ENCODE assay signal across 8 cellular contexts in genomic region chr1:233113009-233113712, GRCh38.
DNase-seq lines count a peak whose midpoint lies in the region; ATAC-seq and TF ChIP-seq lines count a peak whose summit lies in the region.

No MANE protein-coding gene starts in this region.

- POLR2A ChIA-PET in SK-N-SH (lab: Yijun Ruan, JAX) = no interaction called here

- no peak overlapping the region for H3K4me3 Mint-ChIP-seq in effector memory CD8-positive, alpha-beta T cell

- TF ChIP-seq RAD21 in SK-N-SH (IDR thresholded peaks at IDR 0.05; ENCODE audit: low read length) = no peak

- H3K9me2 ChIP-seq in SK-N-SH = no peaks in the 10 kb centered on the region

- no peaks in the 10 kb centered on the region for H3K27me3 Mint-ChIP-seq in effector memory CD8-positive, alpha-beta T cell

- H3K27me3 ChIP-seq in SK-N-SH (ENCODE audit: insufficient read depth) = no peaks in the 10 kb centered on the region
- no peaks in the 10 kb centered on the region for H3K27me3 ChIP-seq in thymus (ENCODE audit: control insufficient read depth, insufficient read depth)

- peak overlapping the region; percentile 2 to 19; a peak in 2 of 4 replicates for H3K4me3 ChIP-seq in SK-N-SH (ENCODE audit: low read depth in 2 of 2, low read length in 1 of 2)
- no peak overlapping the region for H3K4me3 ChIP-seq in thymus (ENCODE audit: low read length)

- H4K20me1 ChIP-seq in SK-N-SH (ENCODE audit: insufficient read depth) = peaks cover 7% of the 10 kb centered on the region; the same call in 1 of the 2 replicates

- peak overlapping the region; percentile 16; the same call in 1 of the 2 replicates for H3K9ac ChIP-seq in SK-N-SH

- H3K79me2 ChIP-seq in SK-N-SH (ENCODE audit: insufficient read depth) = no peaks in the 10 kb centered on the region

- H3K27ac Mint-ChIP-seq in effector memory CD8-positive, alpha-beta T cell = peak overlapping the region in 1 of 2 donors; percentile 27

- peaks cover 11% of the 10 kb centered on the region for H3F3A ChIP-seq in SK-N-SH (replicated peaks; ENCODE audit: insufficient read depth)

- WGBS in SK-N-SH (ENCODE audit: low lambda C conversion rate) = 16% methylated on average over 7 of the region's 7 CpGs
- 9% methylated on average over 7 of the region's 7 CpGs for WGBS in thymus

- H2AFZ ChIP-seq in SK-N-SH (ENCODE audit: low read depth) = no peak overlapping the region

- H3K27ac ChIP-seq in SK-N-SH (ENCODE audit: low read depth in 2 of 2, low read length in 1 of 2) (peak overlapping the region; percentile 64 to 70), thymus (ENCODE audit: low read depth) (peak overlapping the region; percentile 58)

- H3K4me1 ChIP-seq in SK-N-SH (ENCODE audit: control insufficient read depth in 1 of 2, insufficient read depth in 2 of 2, low read depth in 1 of 2, low read length in 1 of 2) (peaks cover 10 to 17% of the 10 kb centered on the region in 2 experiments), thymus (ENCODE audit: control insufficient read depth, insufficient read depth, low read length) (no peaks in the 10 kb centered on the region)

- TF ChIP-seq CTCF in AG09319 (IDR thresholded peaks at IDR 0.05; ENCODE audit: low read depth, low read length) (no peak), SK-N-SH (IDR thresholded peaks at IDR 0.05) (no peak)

- H3K4me1 Mint-ChIP-seq in effector memory CD8-positive, alpha-beta T cell (ENCODE audit: low read depth in 2 of 2) = peaks cover 5 to 22% of the 10 kb centered on the region in 2 donors

- no peaks in the 10 kb centered on the region for H3K9me3 Mint-ChIP-seq in effector memory CD8-positive, alpha-beta T cell

- peak in 1 of 2 experiments; percentile 93; a peak in 1 of 4 replicates for TF ChIP-seq EP300 in SK-N-SH (IDR thresholded peaks at IDR 0.05; ENCODE audit: borderline replicate concordance in 1 of 2, low read depth in 1 of 2, low read length in 1 of 2)

- DNase-seq in AG09319 (ENCODE audit: extremely low read depth, low read depth) (peak; percentile 96), SK-N-SH (no peak), lung microvascular endothelial cell (ENCODE audit: low read depth in 2 of 2) (peak; percentile 84 to 92)
- DNase-seq in effector memory CD8-positive, alpha-beta T cell = no peak
- no peak for DNase-seq in effector CD8-positive, alpha-beta T cell (lab: John Stamatoyannopoulos, UW)

- peak; percentile 68 for ATAC-seq in GM18520 (IDR thresholded peaks at IDR 0.05; ENCODE audit: unreplicated experiment)
- peak; percentile 84 for ATAC-seq in HG03457 (IDR thresholded peaks at IDR 0.05; ENCODE audit: unreplicated experiment)
- peak; percentile 50 for ATAC-seq in effector memory CD8-positive, alpha-beta T cell (replicated peaks)

- peaks cover 21% of the 10 kb centered on the region for H3K36me3 Mint-ChIP-seq in effector memory CD8-positive, alpha-beta T cell (ENCODE audit: insufficient read depth)

- H3K9me3 ChIP-seq in SK-N-SH = no peaks in the 10 kb centered on the region
- H3K9me3 ChIP-seq in thymus (ENCODE audit: control insufficient read depth) = no peaks in the 10 kb centered on the region

- H3K36me3 ChIP-seq in SK-N-SH (replicated peaks in 1 of 2; ENCODE audit: control insufficient read depth in 1 of 2, insufficient read depth in 2 of 2, low read length in 1 of 2) (no peaks in the 10 kb centered on the region), thymus (ENCODE audit: control insufficient read depth, insufficient read depth) (no peaks in the 10 kb centered on the region)

- CTCF ChIA-PET in SK-N-SH (lab: Yijun Ruan, JAX) = interaction anchor here (0.9 kb wide), 1 partner anchor 161 kb away, joined by 3 read pairs; no protein-coding TSS in a partner anchor

- H3K4me2 ChIP-seq in SK-N-SH = peak overlapping the region; percentile 69

TF ChIP-seq in SK-N-SH, 30 proteins besides CTCF, POLR2A, EP300 and RAD21 (continues in another document):
- TF ChIP-seq GABPA (IDR thresholded peaks at IDR 0.05; ENCODE audit: low read depth) (no peak), JUND (IDR thresholded peaks at IDR 0.05) (peak; percentile 91), YY1 (IDR thresholded peaks at IDR 0.05; ENCODE audit: low read depth) (peak; percentile 48; the same call in 1 of the 2 replicates), NRF1 (IDR thresholded peaks at IDR 0.05; ENCODE audit: low read depth, low read length) (no peak), ELF1 (IDR thresholded peaks at IDR 0.05) (peak; percentile 79), MXI1 (IDR thresholded peaks at IDR 0.05; ENCODE audit: low read depth, low read length) (no peak), FOSL2 (IDR thresholded peaks at IDR 0.05; ENCODE audit: borderline replicate concordance, low read depth) (peak; percentile 80), TEAD4 (IDR thresholded peaks at IDR 0.05; ENCODE audit: borderline replicate concordance, insufficient read depth) (peak; percentile 95), EZH2phosphoT487 (IDR thresholded peaks at IDR 0.05; ENCODE audit: borderline replicate concordance, low read depth) (no peak), SMC3 (IDR thresholded peaks at IDR 0.05; ENCODE audit: low read depth, low read length) (no peak), FOXM1 (IDR thresholded peaks at IDR 0.05; ENCODE audit: low read depth) (peak; percentile 72; the same call in 1 of the 2 replicates), POLR2AphosphoS5 (IDR thresholded peaks at IDR 0.05; ENCODE audit: low read depth, low read length) (peak; percentile 90), TCF12 (IDR thresholded peaks at IDR 0.05) (peak; percentile 98), RXRA (IDR thresholded peaks at IDR 0.05; ENCODE audit: borderline replicate concordance, low read depth) (peak; percentile 85; the same call in 1 of the 2 replicates), MAX (IDR thresholded peaks at IDR 0.05; ENCODE audit: low read depth) (peak; percentile 72), TAF1 (IDR thresholded peaks at IDR 0.05; ENCODE audit: borderline replicate concordance, low read depth, low read length) (no peak), MEF2A (IDR thresholded peaks at IDR 0.05; ENCODE audit: borderline replicate concordance, low read depth) (peak; percentile 34; the same call in 1 of the 2 replicates), GATA2 (CRISPR knock-in tag; IDR thresholded peaks at IDR 0.05) (no peak), SIN3A (IDR thresholded peaks at IDR 0.05; ENCODE audit: borderline replicate concordance, low read depth, low read length) (peak; percentile 89)
- TF ChIP-seq, protein P1, sequence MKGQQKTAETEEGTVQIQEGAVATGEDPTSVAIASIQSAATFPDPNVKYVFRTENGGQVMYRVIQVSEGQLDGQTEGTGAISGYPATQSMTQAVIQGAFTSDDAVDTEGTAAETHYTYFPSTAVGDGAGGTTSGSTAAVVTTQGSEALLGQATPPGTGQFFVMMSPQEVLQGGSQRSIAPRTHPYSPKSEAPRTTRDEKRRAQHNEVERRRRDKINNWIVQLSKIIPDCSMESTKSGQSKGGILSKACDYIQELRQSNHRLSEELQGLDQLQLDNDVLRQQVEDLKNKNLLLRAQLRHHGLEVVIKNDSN (IDR thresholded peaks at IDR 0.05; ENCODE audit: borderline replicate concordance, low read depth) = no peak
- TF ChIP-seq, protein P2, sequence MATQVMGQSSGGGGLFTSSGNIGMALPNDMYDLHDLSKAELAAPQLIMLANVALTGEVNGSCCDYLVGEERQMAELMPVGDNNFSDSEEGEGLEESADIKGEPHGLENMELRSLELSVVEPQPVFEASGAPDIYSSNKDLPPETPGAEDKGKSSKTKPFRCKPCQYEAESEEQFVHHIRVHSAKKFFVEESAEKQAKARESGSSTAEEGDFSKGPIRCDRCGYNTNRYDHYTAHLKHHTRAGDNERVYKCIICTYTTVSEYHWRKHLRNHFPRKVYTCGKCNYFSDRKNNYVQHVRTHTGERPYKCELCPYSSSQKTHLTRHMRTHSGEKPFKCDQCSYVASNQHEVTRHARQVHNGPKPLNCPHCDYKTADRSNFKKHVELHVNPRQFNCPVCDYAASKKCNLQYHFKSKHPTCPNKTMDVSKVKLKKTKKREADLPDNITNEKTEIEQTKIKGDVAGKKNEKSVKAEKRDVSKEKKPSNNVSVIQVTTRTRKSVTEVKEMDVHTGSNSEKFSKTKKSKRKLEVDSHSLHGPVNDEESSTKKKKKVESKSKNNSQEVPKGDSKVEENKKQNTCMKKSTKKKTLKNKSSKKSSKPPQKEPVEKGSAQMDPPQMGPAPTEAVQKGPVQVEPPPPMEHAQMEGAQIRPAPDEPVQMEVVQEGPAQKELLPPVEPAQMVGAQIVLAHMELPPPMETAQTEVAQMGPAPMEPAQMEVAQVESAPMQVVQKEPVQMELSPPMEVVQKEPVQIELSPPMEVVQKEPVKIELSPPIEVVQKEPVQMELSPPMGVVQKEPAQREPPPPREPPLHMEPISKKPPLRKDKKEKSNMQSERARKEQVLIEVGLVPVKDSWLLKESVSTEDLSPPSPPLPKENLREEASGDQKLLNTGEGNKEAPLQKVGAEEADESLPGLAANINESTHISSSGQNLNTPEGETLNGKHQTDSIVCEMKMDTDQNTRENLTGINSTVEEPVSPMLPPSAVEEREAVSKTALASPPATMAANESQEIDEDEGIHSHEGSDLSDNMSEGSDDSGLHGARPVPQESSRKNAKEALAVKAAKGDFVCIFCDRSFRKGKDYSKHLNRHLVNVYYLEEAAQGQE (IDR thresholded peaks at IDR 0.05; ENCODE audit: low read depth, low read length) = peak; percentile 75
- TF ChIP-seq, protein P3, sequence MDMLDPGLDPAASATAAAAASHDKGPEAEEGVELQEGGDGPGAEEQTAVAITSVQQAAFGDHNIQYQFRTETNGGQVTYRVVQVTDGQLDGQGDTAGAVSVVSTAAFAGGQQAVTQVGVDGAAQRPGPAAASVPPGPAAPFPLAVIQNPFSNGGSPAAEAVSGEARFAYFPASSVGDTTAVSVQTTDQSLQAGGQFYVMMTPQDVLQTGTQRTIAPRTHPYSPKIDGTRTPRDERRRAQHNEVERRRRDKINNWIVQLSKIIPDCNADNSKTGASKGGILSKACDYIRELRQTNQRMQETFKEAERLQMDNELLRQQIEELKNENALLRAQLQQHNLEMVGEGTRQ (IDR thresholded peaks at IDR 0.05; ENCODE audit: borderline replicate concordance, low read depth, low read length) = no peak
- TF ChIP-seq, protein P4, sequence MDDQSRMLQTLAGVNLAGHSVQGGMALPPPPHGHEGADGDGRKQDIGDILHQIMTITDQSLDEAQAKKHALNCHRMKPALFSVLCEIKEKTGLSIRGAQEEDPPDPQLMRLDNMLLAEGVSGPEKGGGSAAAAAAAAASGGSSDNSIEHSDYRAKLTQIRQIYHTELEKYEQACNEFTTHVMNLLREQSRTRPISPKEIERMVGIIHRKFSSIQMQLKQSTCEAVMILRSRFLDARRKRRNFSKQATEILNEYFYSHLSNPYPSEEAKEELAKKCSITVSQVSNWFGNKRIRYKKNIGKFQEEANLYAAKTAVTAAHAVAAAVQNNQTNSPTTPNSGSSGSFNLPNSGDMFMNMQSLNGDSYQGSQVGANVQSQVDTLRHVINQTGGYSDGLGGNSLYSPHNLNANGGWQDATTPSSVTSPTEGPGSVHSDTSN (IDR thresholded peaks at IDR 0.05) = peak; percentile 99

Comparison
In these comparisons a context has a peak if more than half of its experiments do, and no peak if none do; other contexts are left out.
1. DNase-seq: peak in AG09319 (single experiment) and lung microvascular endothelial cell (2 of 2); none in SK-N-SH (single experiment), effector memory CD8-positive, alpha-beta T cell (0 of 3) and effector CD8-positive, alpha-beta T cell (single experiment).
2. Peak in every context shown above with its lines, with median percentiles within 50 percentile points of each other: ATAC-seq.